Comparison of ENCODE assay signal across 1 cellular context in the genomic region with DNA sequence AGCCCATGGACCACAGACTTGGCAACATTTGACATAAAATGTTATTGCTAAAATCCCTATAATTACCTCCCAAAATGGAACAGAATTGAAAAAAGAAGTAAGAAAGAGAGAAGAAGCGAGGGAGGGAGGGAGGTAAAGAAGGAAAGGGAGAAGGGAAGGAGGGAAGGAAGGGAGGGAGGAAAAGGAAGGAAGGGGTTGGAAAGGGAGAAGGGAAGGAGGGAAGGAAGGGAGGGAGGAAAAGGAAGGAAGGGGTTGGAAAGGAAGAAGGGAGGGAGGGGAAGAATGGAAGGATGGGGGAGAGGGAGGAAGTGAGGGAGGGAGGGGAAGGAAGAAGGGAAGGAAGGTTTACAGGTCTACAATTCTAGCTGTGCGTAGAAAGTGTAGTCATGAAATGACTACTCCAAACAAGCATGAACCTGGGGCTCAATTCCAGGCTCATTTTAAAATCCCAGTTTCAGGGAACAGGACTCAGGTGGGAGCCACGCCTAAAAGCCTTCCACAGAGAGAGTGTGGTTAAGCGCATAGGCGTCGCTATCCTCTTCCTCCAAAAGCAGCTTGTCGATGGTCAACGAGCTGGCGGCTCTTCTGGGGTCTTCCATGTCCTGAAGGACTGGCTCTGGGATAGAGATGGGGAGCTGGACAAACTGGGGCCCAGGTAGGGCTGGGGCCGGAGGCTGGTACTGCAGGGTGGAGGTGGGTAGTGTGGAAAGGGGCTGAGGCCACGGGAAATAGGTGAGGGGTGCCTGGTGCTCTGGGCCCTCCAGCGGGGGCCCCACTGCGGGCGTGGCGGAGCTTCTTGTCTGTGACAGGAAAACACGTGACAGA.
TF ChIP-seq lines count a peak whose summit lies in the region.

No MANE protein-coding gene starts in this region.

TF ChIP-seq in GM12878, 131 proteins besides CTCF, POLR2A, EP300 and RAD21:
- TF ChIP-seq MTA2 (IDR thresholded peaks at IDR 0.05; ENCODE audit: low read depth) (no peak), CREB1 (IDR thresholded peaks at IDR 0.05; ENCODE audit: low read depth) (no peak), GABPA (IDR thresholded peaks at IDR 0.05; ENCODE audit: low read depth) (no peak), HDGF (IDR thresholded peaks at IDR 0.05) (no peak), CEBPB (IDR thresholded peaks at IDR 0.05; ENCODE audit: borderline replicate concordance in 1 of 2, low read depth in 2 of 2, low read length in 2 of 2) (no peak), ZZZ3 (IDR thresholded peaks at IDR 0.05; ENCODE audit: control insufficient read depth, insufficient read length, low read depth) (no peak), IRF4 (IDR thresholded peaks at IDR 0.05; ENCODE audit: low read depth, low read length) (no peak), JUND (IDR thresholded peaks at IDR 0.05; ENCODE audit: low read depth, low read length) (no peak), SUZ12 (IDR thresholded peaks at IDR 0.05; ENCODE audit: unreplicated experiment) (no peak)
- TF ChIP-seq, protein P1, sequence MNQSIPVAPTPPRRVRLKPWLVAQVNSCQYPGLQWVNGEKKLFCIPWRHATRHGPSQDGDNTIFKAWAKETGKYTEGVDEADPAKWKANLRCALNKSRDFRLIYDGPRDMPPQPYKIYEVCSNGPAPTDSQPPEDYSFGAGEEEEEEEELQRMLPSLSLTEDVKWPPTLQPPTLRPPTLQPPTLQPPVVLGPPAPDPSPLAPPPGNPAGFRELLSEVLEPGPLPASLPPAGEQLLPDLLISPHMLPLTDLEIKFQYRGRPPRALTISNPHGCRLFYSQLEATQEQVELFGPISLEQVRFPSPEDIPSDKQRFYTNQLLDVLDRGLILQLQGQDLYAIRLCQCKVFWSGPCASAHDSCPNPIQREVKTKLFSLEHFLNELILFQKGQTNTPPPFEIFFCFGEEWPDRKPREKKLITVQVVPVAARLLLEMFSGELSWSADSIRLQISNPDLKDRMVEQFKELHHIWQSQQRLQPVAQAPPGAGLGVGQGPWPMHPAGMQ (IDR thresholded peaks at IDR 0.05; ENCODE audit: borderline replicate concordance), result no peak
